In the genomic region with DNA sequence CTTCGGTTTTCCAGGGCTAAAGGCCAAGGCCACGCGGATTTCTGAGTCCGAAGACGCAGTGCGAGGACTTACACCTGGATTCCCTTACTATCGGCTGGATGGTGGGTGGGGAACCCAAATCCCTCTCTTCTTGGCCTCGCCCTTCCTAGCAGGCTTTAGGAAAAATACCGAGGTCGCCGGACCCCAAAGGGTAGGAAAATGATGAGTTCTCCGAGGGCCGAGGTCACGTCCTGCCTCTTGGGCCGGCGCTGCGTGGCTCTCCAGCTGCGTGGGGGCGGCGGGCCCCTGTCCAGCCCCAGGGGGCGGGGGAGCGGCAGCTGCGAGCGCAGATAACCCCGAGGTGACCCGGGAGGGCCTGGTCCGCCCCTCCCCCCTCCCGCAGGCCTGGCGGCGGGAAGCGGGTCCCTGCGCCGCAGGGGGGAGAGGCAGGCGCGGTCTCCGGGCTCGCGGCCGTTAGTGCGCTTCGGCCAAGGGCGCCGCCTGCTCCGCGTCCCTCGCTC, we compare ENCODE assay signal across 11 cellular contexts. TPM values are rescaled to one million over a fixed set of nuclear protein-coding genes. Genes with fewer than 3 reads are reported as not detected.
DNase-seq lines count a peak whose midpoint lies in the region; ATAC-seq, FAIRE-seq and TF ChIP-seq lines count a peak whose summit lies in the region.
"Had no signal": no experiment of that assay in that cellular context is flagged by ENCODE, and none has a peak within 500 bp of the region (broad histone marks: within the 10 kb centered on the region; RNA-seq: fewer than 3 reads in every experiment).

No MANE protein-coding gene starts in this region.

- no peak for FAIRE-seq in small intestine (lab: Jason Lieb, UNC)

- H3K9me3 ChIP-seq in small intestine (ENCODE audit: control insufficient read depth, low read depth), result no peaks in the 10 kb centered on the region
- H3K9me3 ChIP-seq: neutrophil had no signal

- no peaks in the 10 kb centered on the region for H3K36me3 ChIP-seq in small intestine (ENCODE audit: control insufficient read depth in 2 of 2, insufficient read depth in 2 of 2, low read length in 2 of 2)
- H3K36me3 ChIP-seq: neutrophil had no signal

- 2 to 8% (median 3%) methylated on average over 27 to 46 of the region's 46 CpGs for WGBS in small intestine, 3 donors

- intact Hi-C loops in dorsolateral prefrontal cortex (cut with DNase I), result loop anchor here (5.0 kb wide), 4 partner anchors 93 to 832 kb away; no protein-coding TSS in a partner anchor

- peaks cover 82% of the 10 kb centered on the region for H3K27me3 Mint-ChIP-seq in T-helper 1 cell treated with Interleukin-12 subunit alpha and Interleukin-12 subunit beta and Interleukin-4 antibody, amounts not matched to agents 30 μg/mL and 1 μg/mL, for 36 hours (ENCODE audit: low read depth)
- peaks cover 73% of the 10 kb centered on the region for H3K27me3 Mint-ChIP-seq in IgD-negative memory B cell

- peaks cover 6% of the 10 kb centered on the region for H3K36me3 Mint-ChIP-seq in T-helper 1 cell treated with Interleukin-12 subunit alpha and Interleukin-12 subunit beta and Interleukin-4 antibody, amounts not matched to agents 30 μg/mL and 1 μg/mL, for 36 hours (ENCODE audit: low read depth)
- H3K36me3 Mint-ChIP-seq in IgD-negative memory B cell, result no peaks in the 10 kb centered on the region

- no peak overlapping the region for H3K27ac ChIP-seq in dorsolateral prefrontal cortex
- H3K27ac ChIP-seq in small intestine (ENCODE audit: low read depth in 1 of 2, low read length in 1 of 2), result no peak overlapping the region
- H3K27ac ChIP-seq: neutrophil had no signal

- no peak overlapping the region for H3K4me3 Mint-ChIP-seq in T-helper 1 cell treated with Interleukin-12 subunit alpha and Interleukin-12 subunit beta and Interleukin-4 antibody, amounts not matched to agents 30 μg/mL and 1 μg/mL, for 36 hours
- peak overlapping the region in 2 of 4 donors; percentile 5 to 85 for H3K4me3 Mint-ChIP-seq in IgD-negative memory B cell

- H3K9me3 Mint-ChIP-seq in T-helper 1 cell treated with Interleukin-12 subunit alpha and Interleukin-12 subunit beta and Interleukin-4 antibody, amounts not matched to agents 30 μg/mL and 1 μg/mL, for 36 hours, result no peaks in the 10 kb centered on the region
- peaks cover 0 to 7% (median 0%) of the 10 kb centered on the region in 3 donors for H3K9me3 Mint-ChIP-seq in IgD-negative memory B cell

- ATAC-seq in GM19452 (IDR thresholded peaks at IDR 0.05; ENCODE audit: unreplicated experiment) (no peak), HG02642 (IDR thresholded peaks at IDR 0.05; ENCODE audit: poor library complexity, unreplicated experiment) (no peak)

- H3K4me1 Mint-ChIP-seq in T-helper 1 cell treated with Interleukin-12 subunit alpha and Interleukin-12 subunit beta and Interleukin-4 antibody, amounts not matched to agents 30 μg/mL and 1 μg/mL, for 36 hours (ENCODE audit: low read depth), result peaks cover 18% of the 10 kb centered on the region
- H3K4me1 Mint-ChIP-seq in IgD-negative memory B cell, result peaks cover 11 to 19% (median 14%) of the 10 kb centered on the region in 3 donors

- H3K27me3 ChIP-seq in dorsolateral prefrontal cortex (peaks cover 46 to 100% (median 88%) of the 10 kb centered on the region in 45 donors), small intestine (ENCODE audit: control insufficient read depth in 2 of 2, insufficient read depth in 2 of 2, low read length in 2 of 2) (peaks cover 51% of the 10 kb centered on the region in 2 donors)

- no peaks in the 10 kb centered on the region for H3K4me1 ChIP-seq in small intestine (ENCODE audit: control insufficient read depth in 2 of 2, insufficient read depth in 1 of 2, low read depth in 1 of 2, low read length in 1 of 2)

- DNase-seq in T-helper 1 cell, result no peak
- DNase-seq in dorsolateral prefrontal cortex, result no peak
- no peak for DNase-seq in skeletal muscle cell (ENCODE audit: low read depth)
- no peak for DNase-seq in small intestine

- no peak for TF ChIP-seq CTCF in dorsolateral prefrontal cortex (IDR thresholded peaks at IDR 0.05 in 54 of 56, conservative IDR thresholded peaks at IDR 0.05 in 2 of 56; ENCODE audit: low read depth in 1 of 56, partially characterized antibody in 56 of 56)

- H3K27ac Mint-ChIP-seq in T-helper 1 cell treated with Interleukin-12 subunit alpha and Interleukin-12 subunit beta and Interleukin-4 antibody, amounts not matched to agents 30 μg/mL and 1 μg/mL, for 36 hours, result peak overlapping the region; percentile 57
- peak overlapping the region in 2 of 3 donors; percentile 91 to 92 for H3K27ac Mint-ChIP-seq in IgD-negative memory B cell

- peak overlapping the region in 31 of 59 donors; percentile 2 to 56 (median 33) for H3K4me3 ChIP-seq in dorsolateral prefrontal cortex
- H3K4me3 ChIP-seq in skeletal muscle cell (ENCODE audit: low read depth, low read length), result peak overlapping the region; percentile 37
- H3K4me3 ChIP-seq in small intestine (ENCODE audit: low read depth in 1 of 2, low read length in 2 of 2), result peak overlapping the region in 1 of 2 donors; percentile 47

RNA-seq across cellular contexts. Expression of a gene that starts 0.8 kb away (rescaled TPM):
- not detected for polyA plus RNA-seq in IgD-negative memory B cell
- total RNA-seq in dorsolateral prefrontal cortex, result not detected
- under 1 TPM in 1 of 3 donors, not detected in 2; 0.51 TPM for polyA plus RNA-seq in small intestine
- polyA plus RNA-seq: esophagus had no signal

RNA-seq across cellular contexts. Expression of a gene that starts 13.0 kb away (rescaled TPM):
- not detected for polyA plus RNA-seq in IgD-negative memory B cell
- total RNA-seq in dorsolateral prefrontal cortex, result not detected
- under 1 TPM in 1 of 3 donors, not detected in 2; 0.48 TPM for polyA plus RNA-seq in small intestine
- total RNA-seq: activated CD8-positive, alpha-beta memory T cell treated with anti-CD3 and anti-CD28 coated beads for 36 hours had no signal

RNA-seq across cellular contexts. Expression of a gene that starts 19.2 kb away (rescaled TPM):
- 148 TPM for polyA plus RNA-seq in IgD-negative memory B cell
- 10 to 100 TPM; 42.8 to 88.8 (median 64.1) TPM for total RNA-seq in dorsolateral prefrontal cortex
- polyA plus RNA-seq in small intestine, result 10 to 100 TPM; 37.6 to 74.9 (median 52.8) TPM
